ENCODE assay signal across 16 cellular contexts in the genomic region with DNA sequence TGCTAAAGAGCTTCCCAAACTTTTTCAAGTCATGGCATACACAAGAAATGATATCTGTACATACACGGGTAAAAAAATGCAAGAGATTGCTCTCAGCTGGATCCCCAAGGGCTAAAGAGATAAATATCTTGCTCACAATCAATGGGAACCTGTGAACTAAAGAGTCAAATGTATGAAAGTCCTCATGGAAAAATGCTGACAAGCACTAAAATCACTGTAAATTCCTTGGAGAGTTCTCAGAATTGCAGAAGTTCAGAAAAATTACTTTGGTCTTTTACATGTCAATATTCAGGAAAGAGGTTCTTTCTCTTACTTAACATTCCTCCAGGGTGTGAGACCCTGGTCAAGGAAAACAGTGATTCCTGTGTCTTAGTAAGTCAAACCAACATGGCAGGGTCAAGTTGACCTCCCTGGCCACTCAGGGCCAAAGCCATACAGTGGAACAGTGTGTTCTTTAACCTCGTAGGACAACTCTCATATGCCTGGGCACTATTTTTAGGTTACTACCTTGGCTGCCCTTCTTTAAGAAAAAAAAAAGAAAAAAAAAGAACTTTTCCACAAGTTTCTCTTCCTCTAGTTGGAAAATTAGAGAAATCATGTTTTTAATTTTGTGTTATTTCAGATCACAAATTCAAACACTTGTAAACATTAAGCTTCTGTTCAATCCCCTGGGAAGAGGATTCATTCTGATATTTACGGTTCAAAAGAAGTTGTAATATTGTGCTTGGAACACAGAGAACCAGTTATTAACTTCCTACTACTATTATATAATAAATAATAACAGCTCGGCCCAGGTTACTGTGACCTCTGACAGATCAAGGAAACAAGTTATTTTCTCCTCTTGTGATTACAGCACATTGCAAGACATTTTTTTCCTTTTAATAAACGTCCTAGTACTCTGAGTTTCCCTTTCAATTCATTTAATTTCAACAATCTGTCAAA. TPM values are rescaled to one million over a fixed set of nuclear protein-coding genes. Genes with fewer than 3 reads are reported as not detected.
DNase-seq lines count a peak whose midpoint lies in the region; ATAC-seq, FAIRE-seq and TF ChIP-seq lines count a peak whose summit lies in the region.
"Had no signal": no experiment of that assay in that cellular context is flagged by ENCODE, and none has a peak within 500 bp of the region (broad histone marks: within the 10 kb centered on the region; RNA-seq: fewer than 3 reads in every experiment).

No MANE protein-coding gene starts in this region.

- no peak overlapping the region for H2BK5ac ChIP-seq in H1 (ENCODE audit: low read depth, low read length)

- H3K23me2 ChIP-seq in H1 (ENCODE audit: low read depth, low read length) = no peaks in the 10 kb centered on the region

- H3K56ac ChIP-seq in H1 (replicated peaks; ENCODE audit: insufficient read length, low read depth, low read length) = no peak overlapping the region

- no peak overlapping the region for H2BK20ac ChIP-seq in H1 (ENCODE audit: low read length)

- no peak overlapping the region for H2AFZ ChIP-seq in H1 (ENCODE audit: low read length)

- H3K79me1 ChIP-seq in H1 (ENCODE audit: low read depth, low read length) = no peaks in the 10 kb centered on the region; the same call in 1 of the 2 replicates

- CTCF ChIA-PET in H1 (lab: Charles Lee; ENCODE audit: partially characterized antibody) = interaction anchor here (0.5 to 2.8 kb wide), 12 partner anchors 10 to 589 kb away, joined by 3 to 12 read pairs (median 4); a partner anchor contains a TSS

- H3K4me2 ChIP-seq in H1 (ENCODE audit: insufficient read depth in 1 of 2, low read depth in 2 of 2, low read length in 2 of 2) = no peak overlapping the region

- H4K91ac ChIP-seq in H1 (replicated peaks; ENCODE audit: insufficient read length, low read length) = no peak overlapping the region

- H4K20me1 ChIP-seq in H1 (replicated peaks in 1 of 2; ENCODE audit: control insufficient read depth in 1 of 2, insufficient read depth in 2 of 2, low read length in 2 of 2) = no peaks in the 10 kb centered on the region

- no peak for DNase-seq in SJSA1 (ENCODE audit: low read depth in 1 of 2, low spot score in 2 of 2)
- DNase-seq in H1 (ENCODE audit: low read depth in 1 of 2, low spot score in 2 of 2) = no peak
- peak; percentile 57 to 70 for DNase-seq in thyroid gland
- DNase-seq in DMS 273 treated with DMSO at 0.1 percent for 48 hours (lab: John Stamatoyannopoulos, UW) = no peak
- DNase-seq in GDM1 (lab: John Stamatoyannopoulos, UW) = no peak
- DNase-seq: activated B cell treated with CpG ODN at 0.5 μM for 24 hours; activated CD8-positive, alpha-beta memory T cell treated with anti-CD3 and anti-CD28 coated beads, Interleukin-2, amount 50 U/mL, for 4 hours; CD4-positive, alpha-beta T cell; NCI-H1105 treated with DMSO at 0.1 percent for 48 hours; posterior cingulate gyrus; stimulated activated CD4-positive, alpha-beta T cell treated with anti-CD3 and anti-CD28 coated beads, Interleukin-4, amount 100 ng/mL, for 1 hour; SW 1271 had no signal

- TF ChIP-seq CTCF in H1 (IDR thresholded peaks at IDR 0.05; ENCODE audit: control extremely low read depth in 1 of 3, insufficient read depth in 1 of 3, low read depth in 1 of 3, low read length in 3 of 3) (no peak), nephron (IDR thresholded peaks at IDR 0.05; ENCODE audit: unreplicated experiment in 3 of 3) (no peak), thyroid gland (IDR thresholded peaks at IDR 0.05) (no peak)

- H3K4me1 ChIP-seq in SJSA1 (replicated peaks) (peaks cover 75% of the 10 kb centered on the region), H1 (replicated peaks in 1 of 4; ENCODE audit: control insufficient read depth in 3 of 4, insufficient read depth in 4 of 4, low read length in 3 of 4) (no peaks in the 10 kb centered on the region), thyroid gland (peaks cover 24 to 42% of the 10 kb centered on the region in 2 donors)

- H3K27ac Mint-ChIP-seq in nephron = peak overlapping the region; percentile 22 to 65 (median 40)
- H3K27ac Mint-ChIP-seq: CD4-positive, alpha-beta T cell; memory B cell had no signal

- H3K4ac ChIP-seq in H1 (replicated peaks; ENCODE audit: insufficient read length, low read depth, low read length) = no peak overlapping the region

- H3K27me3 ChIP-seq in SJSA1 (replicated peaks) (no peaks in the 10 kb centered on the region), H1 (replicated peaks in 1 of 4; ENCODE audit: control insufficient read depth in 3 of 4, extremely low read depth in 1 of 4, insufficient read depth in 3 of 4, low read length in 3 of 4) (no peaks in the 10 kb centered on the region), thyroid gland (no peaks in the 10 kb centered on the region)

- peak overlapping the region; percentile 72 for H3K27ac ChIP-seq in SJSA1
- no peak overlapping the region for H3K27ac ChIP-seq in H1 (ENCODE audit: low read depth, low read length)
- peak overlapping the region; percentile 76 to 85 (median 79) for H3K27ac ChIP-seq in thyroid gland

- POLR2A ChIA-PET in H1 (lab: Charles Lee; ENCODE audit: partially characterized antibody) = interaction anchor here (0.7 to 3.5 kb wide), 3 partner anchors 12 to 206 kb away, joined by 3 to 19 read pairs (median 3); a partner anchor contains a TSS

- peaks cover 39% of the 10 kb centered on the region for H3K36me3 Mint-ChIP-seq in nephron (ENCODE audit: low read depth)

- H3K4me1 Mint-ChIP-seq in nephron = peaks cover 5% of the 10 kb centered on the region
- H3K4me1 Mint-ChIP-seq: activated B cell treated with CpG ODN at 0.5 μM for 24 hours had no signal

- H3K36me3 ChIP-seq in SJSA1 = peaks cover 78% of the 10 kb centered on the region
- peaks cover 13 to 71% (median 33%) of the 10 kb centered on the region in 4 experiments for H3K36me3 ChIP-seq in H1 (ENCODE audit: control insufficient read depth in 2 of 4, insufficient read depth in 4 of 4, low read length in 3 of 4)
- peaks cover 9 to 24% of the 10 kb centered on the region in 2 donors for H3K36me3 ChIP-seq in thyroid gland

- H3K18ac ChIP-seq in H1 (ENCODE audit: extremely low read depth, low read length) = no peak overlapping the region

- intact Hi-C loops in thyroid gland (cut with DNase I) = no loop called here

- TF ChIP-seq RAD21 in H1 (IDR thresholded peaks at IDR 0.05 in 1 of 2, conservative IDR thresholded peaks at IDR 0.05 in 1 of 2; ENCODE audit: low read depth in 2 of 2, low read length in 2 of 2) = no peak

- H3K23ac ChIP-seq in H1 (ENCODE audit: insufficient read length) = no peak overlapping the region

- no peaks in the 10 kb centered on the region for H3K27me3 Mint-ChIP-seq in nephron (ENCODE audit: low read depth)
- H3K27me3 Mint-ChIP-seq: activated B cell treated with CpG ODN at 0.5 μM for 24 hours; CD4-positive, alpha-beta T cell; memory B cell had no signal

- H4K8ac ChIP-seq in H1 (ENCODE audit: extremely low read depth, insufficient read depth, low read length) = no peak overlapping the region

- no peak for TF ChIP-seq POLR2A in H1 (IDR thresholded peaks at IDR 0.05; ENCODE audit: control extremely low read depth in 1 of 2, low read depth in 2 of 2, low read length in 2 of 2)
- no peak for TF ChIP-seq POLR2A in thyroid gland (IDR thresholded peaks at IDR 0.05)

- H3K4me3 ChIP-seq in SJSA1 (no peak overlapping the region), H1 (ENCODE audit: extremely low read depth in 1 of 4, insufficient read depth in 2 of 4, low read depth in 3 of 4, low read length in 4 of 4) (no peak overlapping the region), thyroid gland (replicated peaks in 1 of 3) (no peak overlapping the region)

- no peak overlapping the region for H2BK12ac ChIP-seq in H1 (ENCODE audit: low read depth, low read length)

- H3K9ac ChIP-seq in H1 (replicated peaks in 1 of 4; ENCODE audit: extremely low read depth in 1 of 4, low read depth in 3 of 4, low read length in 3 of 4) = no peak overlapping the region

- H3K9me3 ChIP-seq in SJSA1 (replicated peaks) = no peaks in the 10 kb centered on the region
- H3K9me3 ChIP-seq in H1 (ENCODE audit: insufficient read depth in 2 of 2, low read depth in 1 of 2, low read length in 1 of 2) = no peaks in the 10 kb centered on the region
- no peaks in the 10 kb centered on the region for H3K9me3 ChIP-seq in thyroid gland

- no peak overlapping the region for H2BK120ac ChIP-seq in H1 (replicated peaks; ENCODE audit: low read depth, low read length)

- H2BK15ac ChIP-seq in H1 (ENCODE audit: low read length) = no peak overlapping the region

- H3K14ac ChIP-seq in H1 (ENCODE audit: insufficient read length) = no peak overlapping the region

- WGBS in H1 (ENCODE audit: extremely low coverage in 1 of 2, insufficient coverage in 1 of 2, insufficient read length in 1 of 2, insufficient replicate concordance in 2 of 2, low coverage in 1 of 2, low lambda C conversion rate in 2 of 2, missing lambda C conversion rate in 1 of 2), 2 experiments = 88% methylated on average over 5 of the region's 5 CpGs; no CpG with 5 or more reads in 1 of the 2 experiments
- WGBS in thyroid gland, 2 donors = 48 to 52% methylated on average over 5 of the region's 5 CpGs

- FAIRE-seq in H1 (lab: Jason Lieb, UNC) = no peak

- no peak overlapping the region for H2AK5ac ChIP-seq in H1 (ENCODE audit: low read depth, low read length)

- no peak overlapping the region for H4K5ac ChIP-seq in H1 (ENCODE audit: insufficient read length, low read depth, low read length)

- no peak for TF ChIP-seq EP300 in H1 (IDR thresholded peaks at IDR 0.05; ENCODE audit: borderline replicate concordance in 1 of 2, low read depth in 2 of 2, low read length in 2 of 2)

- no peak overlapping the region for H3K4me3 Mint-ChIP-seq in nephron
- H3K4me3 Mint-ChIP-seq: activated B cell treated with CpG ODN at 0.5 μM for 24 hours; CD4-positive, alpha-beta T cell; memory B cell had no signal

- H3K9me3 Mint-ChIP-seq in nephron = no peaks in the 10 kb centered on the region
- H3K9me3 Mint-ChIP-seq: activated B cell treated with CpG ODN at 0.5 μM for 24 hours; activated naive CD4-positive, alpha-beta T cell treated with anti-CD3 and anti-CD28 coated beads, Interleukin-2, amount 50 U/mL, for 72 hours; CD4-positive, alpha-beta T cell; memory B cell had no signal

- ATAC-seq in HG03378 (IDR thresholded peaks at IDR 0.05; ENCODE audit: unreplicated experiment) = no peak
- ATAC-seq: activated naive CD4-positive, alpha-beta T cell treated with anti-CD3 and anti-CD28 coated beads, Interleukin-2, amount 50 U/mL, for 72 hours had no signal

- peaks cover 0 to 25% of the 10 kb centered on the region in 2 experiments; a peak in 2 of 4 replicates for H3K79me2 ChIP-seq in H1 (ENCODE audit: control insufficient read depth in 1 of 2, insufficient read depth in 2 of 2, low read length in 2 of 2)

RNA-seq across cellular contexts. Expression of a gene that starts 12.5 kb away (rescaled TPM):
- 233 and 323 TPM in 2 replicates for total RNA-seq in SJSA1 (2014; rRNA removed; shearing (Covaris generic))
- total RNA-seq in H1 (2021; fragmentation: NEBNext Ultra II Directional; extraction: Animal tissue kit (Norgen Biotek cat#: 25700)) = 192 and 208 TPM in 2 replicates
- polyA plus RNA-seq in H1 (2011; rRNA removed) = 59.5 and 92.7 TPM in 2 replicates
- polyA plus RNA-seq in H1 (2011; cell fraction: cytosol; rRNA removed) = 99.6 TPM
- polyA plus RNA-seq in H1 (2011; cell fraction: nucleus; rRNA removed) = 57.0 TPM
- polyA plus RNA-seq in H1 (2012, experiment 1 of 2) = 148 to 207 TPM (median 175 TPM) in 4 replicates
- polyA plus RNA-seq in H1 (2012, experiment 2 of 2) = 41.6 TPM
- polyA plus RNA-seq in H1 (2013, experiment 1 of 2) = 170 TPM
- polyA plus RNA-seq in H1 (2013, experiment 2 of 2) = 242 TPM
- polyA minus RNA-seq in H1 (2011; rRNA and poly(A)+ RNA removed) = 341 and 408 TPM in 2 replicates
- 82.1 TPM for polyA minus RNA-seq in H1 (2011; cell fraction: cytosol; rRNA and poly(A)+ RNA removed)
- polyA minus RNA-seq in H1 (2011; cell fraction: nucleus; rRNA and poly(A)+ RNA removed) = 136 TPM
- 100 to 1,000 TPM; 134 to 223 (median 176) TPM for total RNA-seq in thyroid gland

Comparison
In these comparisons a context has a peak if more than half of its experiments do, and no peak if none do; other contexts are left out.
1. DNase-seq: peak in thyroid gland (2 of 2); none in SJSA1 (0 of 2), H1 (0 of 2), DMS 273 treated with DMSO at 0.1 percent for 48 hours (single experiment) and GDM1 (single experiment).